1 cellular context compared by ENCODE assay signal in genomic region chr1:97159342-97159741, GRCh38.
A peak's percentile ranks its signal among the peaks of the same experiment; 100 is the strongest.
TF ChIP-seq lines count a peak whose summit lies in the region.

No MANE protein-coding gene starts in this region.

TF ChIP-seq in GM12878, 131 proteins besides CTCF, POLR2A, EP300 and RAD21 (continued from another document and continues in another):
- TF ChIP-seq SKIL (IDR thresholded peaks at IDR 0.05; ENCODE audit: low read depth, poor library complexity, severe bottlenecking) (no peak), PAX8 (IDR thresholded peaks at IDR 0.05) (no peak), CEBPZ (IDR thresholded peaks at IDR 0.05; ENCODE audit: low read depth, low read length) (no peak), ZNF217 (IDR thresholded peaks at IDR 0.05) (no peak), RB1 (IDR thresholded peaks at IDR 0.05; ENCODE audit: borderline replicate concordance) (no peak), MLLT1 (IDR thresholded peaks at IDR 0.05) (peak; percentile 68; the same call in 1 of the 2 replicates), GABPA (IDR thresholded peaks at IDR 0.05; ENCODE audit: low read depth) (peak; percentile 28; the same call in 1 of the 2 replicates), NKRF (conservative IDR thresholded peaks at IDR 0.05) (no peak), POLR2AphosphoS5 (IDR thresholded peaks at IDR 0.05; ENCODE audit: low read length) (no peak), NFIC (IDR thresholded peaks at IDR 0.05; ENCODE audit: low read depth, low read length) (peak; percentile 99), SIX5 (IDR thresholded peaks at IDR 0.05; ENCODE audit: low read depth, low read length, severe bottlenecking) (no peak), SPI1 (IDR thresholded peaks at IDR 0.05; ENCODE audit: borderline replicate concordance, insufficient read depth, low read depth, low read length) (no peak), ZSCAN29 (IDR thresholded peaks at IDR 0.05) (no peak), BCL11A (IDR thresholded peaks at IDR 0.05; ENCODE audit: low read depth, low read length) (no peak), SIN3A (IDR thresholded peaks at IDR 0.05; ENCODE audit: low read depth, low read length) (no peak), MEF2B (IDR thresholded peaks at IDR 0.05; ENCODE audit: partially characterized antibody, poor library complexity, severe bottlenecking) (peak; percentile 94), GATAD2B (conservative IDR thresholded peaks at IDR 0.05; ENCODE audit: low read depth) (no peak), CBX3 (IDR thresholded peaks at IDR 0.05; ENCODE audit: borderline replicate concordance, low read depth) (no peak), NBN (IDR thresholded peaks at IDR 0.05) (0 out of 2 replicates have a peak, but pooled peaks have one; percentile 25), SRF (IDR thresholded peaks at IDR 0.05; ENCODE audit: low read depth in 2 of 2, low read length in 2 of 2) (no peak), IKZF1 (conservative IDR thresholded peaks at IDR 0.05) (peak; percentile 50), TAF1 (IDR thresholded peaks at IDR 0.05; ENCODE audit: borderline replicate concordance, low read depth, low read length) (no peak), RFX5 (IDR thresholded peaks at IDR 0.05; ENCODE audit: low read depth, low read length) (no peak), HDAC6 (IDR thresholded peaks at IDR 0.05; ENCODE audit: unreplicated experiment) (no peak), RBBP5 (conservative IDR thresholded peaks at IDR 0.05) (no peak), SMC3 (IDR thresholded peaks at IDR 0.05; ENCODE audit: borderline replicate concordance, low read length) (no peak), NR2C1 (IDR thresholded peaks at IDR 0.05) (no peak), CHD1 (IDR thresholded peaks at IDR 0.05; ENCODE audit: low read depth, low read length) (no peak), STAT3 (IDR thresholded peaks at IDR 0.05; ENCODE audit: low read depth, low read length) (no peak), NFXL1 (IDR thresholded peaks at IDR 0.05; ENCODE audit: borderline replicate concordance) (no peak), YY1 (IDR thresholded peaks at IDR 0.05; ENCODE audit: low read depth, low read length) (no peak), NFYA (IDR thresholded peaks at IDR 0.05; ENCODE audit: borderline replicate concordance, low read depth, low read length) (no peak), HCFC1 (IDR thresholded peaks at IDR 0.05; ENCODE audit: low read length) (no peak), MTA2 (IDR thresholded peaks at IDR 0.05; ENCODE audit: low read depth) (peak; percentile 93), ZNF687 (IDR thresholded peaks at IDR 0.05) (no peak), CHD2 (IDR thresholded peaks at IDR 0.05; ENCODE audit: borderline replicate concordance, low read depth, low read length) (no peak), ETV6 (conservative IDR thresholded peaks at IDR 0.05 in 1 of 2, IDR thresholded peaks at IDR 0.05 in 1 of 2; ENCODE audit: borderline replicate concordance in 1 of 2, low read depth in 1 of 2) (no peak), CREB1 (IDR thresholded peaks at IDR 0.05; ENCODE audit: low read depth) (no peak), IRF5 (IDR thresholded peaks at IDR 0.05; ENCODE audit: borderline replicate concordance) (no peak), POU2F2 (IDR thresholded peaks at IDR 0.05; ENCODE audit: borderline replicate concordance, low read depth, low read length) (no peak), ATF7 (IDR thresholded peaks at IDR 0.05; ENCODE audit: low read depth) (peak; percentile 83), SREBF1 (IDR thresholded peaks at IDR 0.05; ENCODE audit: low read length) (no peak), SREBF2 (IDR thresholded peaks at IDR 0.05; ENCODE audit: low read length) (no peak), HDAC2 (IDR thresholded peaks at IDR 0.05) (no peak), JUND (IDR thresholded peaks at IDR 0.05; ENCODE audit: low read depth, low read length) (no peak), MAX (IDR thresholded peaks at IDR 0.05; ENCODE audit: low read depth, low read length) (no peak), RELB (IDR thresholded peaks at IDR 0.05; ENCODE audit: low read depth) (peak; percentile 75), BMI1 (IDR thresholded peaks at IDR 0.05; ENCODE audit: borderline replicate concordance) (0 out of 2 replicates have a peak, but pooled peaks have one; percentile 36), PML (IDR thresholded peaks at IDR 0.05; ENCODE audit: low read length) (no peak), E2F4 (IDR thresholded peaks at IDR 0.05; ENCODE audit: low read depth, low read length) (no peak), TARDBP (IDR thresholded peaks at IDR 0.05; ENCODE audit: borderline replicate concordance) (no peak)
